ENCODE assay signal across 14 cellular contexts in genomic region chr17:64001763-64002529, GRCh38. TPM values are rescaled to one million over a fixed set of nuclear protein-coding genes. Genes with fewer than 3 reads are reported as not detected.
A peak's percentile ranks its signal among the peaks of the same experiment; 100 is the strongest.
DNase-seq lines count a peak whose midpoint lies in the region; ATAC-seq and TF ChIP-seq lines count a peak whose summit lies in the region.
"Had no signal": no experiment of that assay in that cellular context is flagged by ENCODE, and none has a peak within 500 bp of the region (broad histone marks: within the 10 kb centered on the region; RNA-seq: fewer than 3 reads in every experiment).

No MANE protein-coding gene starts in this region.

- H3K4me1 Mint-ChIP-seq in CD8-positive, alpha-beta T cell (ENCODE audit: low read depth), result peaks cover 41% of the 10 kb centered on the region
- peaks cover 42% of the 10 kb centered on the region for H3K4me1 Mint-ChIP-seq in T-helper 17 cell

- TF ChIP-seq CTCF in CD8-positive, alpha-beta T cell (IDR thresholded peaks at IDR 0.05), result no peak
- no peak for TF ChIP-seq CTCF in fibroblast of the aortic adventitia (IDR thresholded peaks at IDR 0.05; ENCODE audit: insufficient read depth, low read length)

- intact Hi-C loops in CD8-positive, alpha-beta T cell (cut with DNase I, micrococcal nuclease), result no loop called here
- intact Hi-C loops in posterior vena cava (cut with DNase I), result no loop called here

- no peak overlapping the region for H3K4me3 Mint-ChIP-seq in CD8-positive, alpha-beta T cell
- H3K4me3 Mint-ChIP-seq in T-helper 17 cell, result no peak overlapping the region

- H3K36me3 Mint-ChIP-seq in CD8-positive, alpha-beta T cell, result peaks cover 48% of the 10 kb centered on the region
- peaks cover 2% of the 10 kb centered on the region for H3K36me3 Mint-ChIP-seq in T-helper 17 cell (ENCODE audit: low read depth)

- H3K27me3 Mint-ChIP-seq in CD8-positive, alpha-beta T cell (ENCODE audit: low read depth), result no peaks in the 10 kb centered on the region
- H3K27me3 Mint-ChIP-seq in T-helper 17 cell, result no peaks in the 10 kb centered on the region

- ATAC-seq in CD8-positive, alpha-beta T cell, result no peak
- ATAC-seq in T-helper 17 cell (no peak), GM18520 (IDR thresholded peaks at IDR 0.05; ENCODE audit: unreplicated experiment) (no peak)

- POLR2A ChIA-PET in CD8-positive, alpha-beta T cell (lab: Charles Lee), result interaction anchor here (0.5 to 2.4 kb wide), 3 partner anchors 16 to 350 kb away, joined by 3 to 12 read pairs (median 5); partner anchors contain the start of gene ICAM2

- H3K4me3 ChIP-seq in CD8-positive, alpha-beta T cell (ENCODE audit: low read depth, low read length), result no peak overlapping the region
- no peak overlapping the region for H3K4me3 ChIP-seq in fibroblast of the aortic adventitia (ENCODE audit: low read depth, low read length)

- no peak for DNase-seq in CD8-positive, alpha-beta T cell
- no peak for DNase-seq in T-helper 17 cell
- peak; percentile 75 for DNase-seq in fibroblast of the aortic adventitia (ENCODE audit: low read depth)
- DNase-seq in posterior vena cava (ENCODE audit: low spot score), result peak; percentile 94
- DNase-seq in AG08395 (ENCODE audit: low spot score), result no peak
- no peak for DNase-seq in NCI-H2029 (lab: John Stamatoyannopoulos, UW)
- DNase-seq in NCI-H1930 (lab: John Stamatoyannopoulos, UW), result no peak
- DNase-seq: activated CD4-positive, alpha-beta T cell treated with anti-CD3 and anti-CD28 coated beads for 48 hours; effector CD8-positive, alpha-beta T cell; NCI-H526 treated with DMSO at 0.1 percent for 48 hours; stimulated activated CD4-positive, alpha-beta T cell treated with anti-CD3 and anti-CD28 coated beads, Interleukin-12 subunit alpha, Interleukin-12 subunit beta, amount 100 ng/mL, for 4 hours; stimulated activated CD8-positive, alpha-beta memory T cell treated with anti-CD3 and anti-CD28 coated beads, Interleukin-4, amount 100 ng/mL, for 48 hours had no signal

- H3K27me3 ChIP-seq in CD8-positive, alpha-beta T cell (ENCODE audit: insufficient read depth, low read length), result no peaks in the 10 kb centered on the region

- no peaks in the 10 kb centered on the region for H3K9me3 Mint-ChIP-seq in CD8-positive, alpha-beta T cell

- peaks cover 26% of the 10 kb centered on the region for H3K4me1 ChIP-seq in CD8-positive, alpha-beta T cell (ENCODE audit: insufficient read depth, low read length)

- H3K9me3 ChIP-seq in CD8-positive, alpha-beta T cell (ENCODE audit: low read length), result no peaks in the 10 kb centered on the region
- no peaks in the 10 kb centered on the region for H3K9me3 ChIP-seq in T-helper 17 cell (ENCODE audit: control insufficient read depth, low read length, poor library complexity, severe bottlenecking)

- CTCF ChIA-PET in CD8-positive, alpha-beta T cell (lab: Charles Lee), result interaction anchor here (0.9 to 2.5 kb wide), 7 partner anchors 12 to 90 kb away, joined by 3 to 10 read pairs (median 3); no protein-coding TSS in a partner anchor

- H3K27ac Mint-ChIP-seq in CD8-positive, alpha-beta T cell, result peak overlapping the region; percentile 70
- peak overlapping the region; percentile 59 for H3K27ac Mint-ChIP-seq in T-helper 17 cell

- H3K36me3 ChIP-seq in CD8-positive, alpha-beta T cell (ENCODE audit: insufficient read depth, low read length), result peaks cover 34% of the 10 kb centered on the region

- no peak overlapping the region for H3K27ac ChIP-seq in CD8-positive, alpha-beta T cell (ENCODE audit: low read depth, low read length)

RNA-seq across cellular contexts. Expression of gene PRR29, which starts 3.8 kb away (rescaled TPM):
- total RNA-seq in CD8-positive, alpha-beta T cell, result under 1 TPM; 0.24 to 0.97 TPM
- total RNA-seq in T-helper 17 cell, result 1 to 10 TPM; 1.7 to 3.3 TPM
- 0.99 and 1.4 TPM in 2 replicates for total RNA-seq in fibroblast of the aortic adventitia (ENCODE audit: low replicate concordance)
- under 1 TPM; 0.29 to 0.69 TPM for total RNA-seq in posterior vena cava

RNA-seq across cellular contexts. Expression of gene ICAM2, which starts 18.5 kb away (rescaled TPM):
- total RNA-seq in CD8-positive, alpha-beta T cell, result 10 to 100 TPM; 38.0 to 38.7 TPM
- total RNA-seq in T-helper 17 cell (100 to 1,000 TPM; 113 to 115 TPM), fibroblast of the aortic adventitia (ENCODE audit: low replicate concordance) (2.6 and 3.0 TPM in 2 replicates), posterior vena cava (10 to 100 TPM; 26.7 to 36.4 TPM)

RNA-seq across cellular contexts. Expression of gene SCN4A, which starts 29.2 kb away (rescaled TPM):
- under 1 TPM in 1 of 2 experiments, not detected in 1; 0.14 TPM for total RNA-seq in CD8-positive, alpha-beta T cell
- total RNA-seq in T-helper 17 cell (under 1 TPM; 0.02 to 0.16 TPM), fibroblast of the aortic adventitia (ENCODE audit: low replicate concordance) (0.18 TPM in 1 of 2 replicates, not detected in the other), posterior vena cava (1 to 10 TPM in 1 of 2 donors, under 1 TPM in 1; 0.76 to 2.2 TPM)
- total RNA-seq: M059J had no signal

Comparison
In these comparisons a context has a peak if more than half of its experiments do, and no peak if none do; other contexts are left out.
1. DNase-seq: peak in fibroblast of the aortic adventitia (single experiment) and posterior vena cava (single experiment); none in CD8-positive, alpha-beta T cell (0 of 7), T-helper 17 cell (0 of 3), AG08395 (single experiment), NCI-H2029 (single experiment) and NCI-H1930 (0 of 2).